In genomic region chr17:69485901-69486643, GRCh38 we compare ENCODE assay signal across 12 cellular contexts.
DNase-seq lines count a peak whose midpoint lies in the region; ATAC-seq and TF ChIP-seq lines count a peak whose summit lies in the region.
"Had no signal": no experiment of that assay in that cellular context is flagged by ENCODE, and none has a peak within 500 bp of the region (broad histone marks: within the 10 kb centered on the region; RNA-seq: fewer than 3 reads in every experiment).

No MANE protein-coding gene starts in this region.

- 76% methylated on average over 3 of the region's 3 CpGs for WGBS in hepatocyte (ENCODE audit: low lambda C conversion rate, missing lambda C conversion rate)

- H3K27ac ChIP-seq in parathyroid adenoma: peak overlapping the region; percentile 26
- H3K27ac ChIP-seq in uterus: peak overlapping the region in 1 of 2 donors; percentile 46
- no peak overlapping the region for H3K27ac ChIP-seq in hepatocyte

- TF ChIP-seq CTCF in parathyroid adenoma (IDR thresholded peaks at IDR 0.05) (no peak), uterus (IDR thresholded peaks at IDR 0.05) (no peak), hepatocyte (IDR thresholded peaks at IDR 0.05; ENCODE audit: poor library complexity) (no peak)

- no peak for TF ChIP-seq POLR2A in uterus (IDR thresholded peaks at IDR 0.05)

- no peak overlapping the region for H3K4me3 ChIP-seq in Jurkat, Clone E6-1 (ENCODE audit: low read length)
- no peak overlapping the region for H3K4me3 ChIP-seq in parathyroid adenoma (ENCODE audit: low read depth, low read length)
- H3K4me3 ChIP-seq in uterus: no peak overlapping the region
- H3K4me3 ChIP-seq in hepatocyte: no peak overlapping the region
- H3K4me3 ChIP-seq: prostate gland had no signal

- intact Hi-C loops in uterus (cut with DNase I; ENCODE audit: low total_unique reads): no loop called here

- H2AFZ ChIP-seq in parathyroid adenoma (no peak overlapping the region), hepatocyte (no peak overlapping the region)

- no peak overlapping the region for H3K9ac ChIP-seq in parathyroid adenoma

- H4K20me1 ChIP-seq in hepatocyte (ENCODE audit: insufficient read depth, poor library complexity, severe bottlenecking): no peaks in the 10 kb centered on the region

- DNase-seq in DMS79 treated with DMSO at 0.1 percent for 48 hours (lab: John Stamatoyannopoulos, UW): peak; percentile 45
- peak; percentile 6 for DNase-seq in Jurkat, Clone E6-1 (ENCODE audit: low read depth, low spot score)
- peak; percentile 24 for DNase-seq in dermis blood vessel endothelial cell
- no peak for DNase-seq in uterus
- DNase-seq in hepatocyte (ENCODE audit: low spot score): no peak
- DNase-seq: activated CD4-positive, CD25-positive, alpha-beta regulatory T cell; activated T-cell treated with anti-CD3 and anti-CD28 coated beads, Interleukin-2, amount 50 U/mL, for 1 hour; COR-L47; midbrain had no signal

- no peaks in the 10 kb centered on the region for H3K27me3 ChIP-seq in parathyroid adenoma (ENCODE audit: control insufficient read depth, insufficient read depth, low read length)
- H3K27me3 ChIP-seq in uterus: no peaks in the 10 kb centered on the region
- no peaks in the 10 kb centered on the region for H3K27me3 ChIP-seq in hepatocyte

- H3K9me2 ChIP-seq in hepatocyte (replicated peaks; ENCODE audit: insufficient read depth): no peaks in the 10 kb centered on the region

- H3K4me2 ChIP-seq in parathyroid adenoma (ENCODE audit: low read length) (no peak overlapping the region), hepatocyte (no peak overlapping the region)

- H3K36me3 ChIP-seq in parathyroid adenoma (ENCODE audit: control insufficient read depth, insufficient read depth, low read length) (no peaks in the 10 kb centered on the region), uterus (no peaks in the 10 kb centered on the region), hepatocyte (replicated peaks; ENCODE audit: insufficient read depth, low read depth) (no peaks in the 10 kb centered on the region)
- H3K36me3 ChIP-seq: prostate gland had no signal

- no peaks in the 10 kb centered on the region for H3K79me2 ChIP-seq in parathyroid adenoma
- no peaks in the 10 kb centered on the region for H3K79me2 ChIP-seq in hepatocyte

- H3K9me3 ChIP-seq in parathyroid adenoma (ENCODE audit: control insufficient read depth, low read length): no peaks in the 10 kb centered on the region
- H3K9me3 ChIP-seq in uterus: no peaks in the 10 kb centered on the region
- H3K9me3 ChIP-seq in hepatocyte (ENCODE audit: low read depth): no peaks in the 10 kb centered on the region
- H3K9me3 ChIP-seq: prostate gland had no signal

- no peaks in the 10 kb centered on the region for H3K4me1 ChIP-seq in parathyroid adenoma
- H3K4me1 ChIP-seq in uterus: no peaks in the 10 kb centered on the region
- H3K4me1 ChIP-seq in hepatocyte (ENCODE audit: insufficient read depth): no peaks in the 10 kb centered on the region
- H3K4me1 ChIP-seq: prostate gland had no signal

- ATAC-seq in GM21723 (IDR thresholded peaks at IDR 0.05; ENCODE audit: unreplicated experiment): no peak

Comparison
In these comparisons a context has a peak if more than half of its experiments do, and no peak if none do; other contexts are left out.
1. DNase-seq: peak in DMS79 treated with DMSO at 0.1 percent for 48 hours (single experiment), Jurkat, Clone E6-1 (single experiment) and dermis blood vessel endothelial cell (single experiment); none in uterus (0 of 2) and hepatocyte (single experiment).